1 cellular context compared by ENCODE assay signal in genomic region chr10:22681301-22681700, GRCh38.
TF ChIP-seq lines count a peak whose summit lies in the region.

No MANE protein-coding gene starts in this region.

TF ChIP-seq in K562, 482 proteins besides CTCF, POLR2A, EP300 and RAD21 (continued from another document):
- TF ChIP-seq ILK (tag; IDR thresholded peaks at IDR 0.05; ENCODE audit: borderline replicate concordance, low read depth), result no peak
- TF ChIP-seq RBM22 (IDR thresholded peaks at IDR 0.05; ENCODE audit: low read depth, low read length, poor library complexity, severe bottlenecking), result no peak
- TF ChIP-seq ZNF263 (CRISPR knock-in tag; IDR thresholded peaks at IDR 0.05; ENCODE audit: borderline replicate concordance), result no peak
- TF ChIP-seq ZNF24 (IDR thresholded peaks at IDR 0.05), result no peak
- TF ChIP-seq ELF1 (tag; IDR thresholded peaks at IDR 0.05), result no peak
- TF ChIP-seq SMAD4 (CRISPR knock-in tag; conservative IDR thresholded peaks at IDR 0.05), result no peak
- no peak for TF ChIP-seq ZNF444 (CRISPR knock-in tag; IDR thresholded peaks at IDR 0.05)
- no peak for TF ChIP-seq HMG20A (CRISPR knock-in tag; conservative IDR thresholded peaks at IDR 0.05)
- no peak for TF ChIP-seq ZNF23 (CRISPR knock-in tag; IDR thresholded peaks at IDR 0.05)
- no peak for TF ChIP-seq SAFB (IDR thresholded peaks at IDR 0.05; ENCODE audit: borderline replicate concordance, low read depth, low read length)
- no peak for TF ChIP-seq ZFP91 (CRISPR knock-in tag; IDR thresholded peaks at IDR 0.05)
- no peak for TF ChIP-seq PHB (CRISPR knock-in tag; IDR thresholded peaks at IDR 0.05)
- TF ChIP-seq HDAC2 (IDR thresholded peaks at IDR 0.05), result no peak
- no peak for TF ChIP-seq SMARCE1 (IDR thresholded peaks at IDR 0.05)
